ENCODE assay signal across 8 cellular contexts in the genomic region with DNA sequence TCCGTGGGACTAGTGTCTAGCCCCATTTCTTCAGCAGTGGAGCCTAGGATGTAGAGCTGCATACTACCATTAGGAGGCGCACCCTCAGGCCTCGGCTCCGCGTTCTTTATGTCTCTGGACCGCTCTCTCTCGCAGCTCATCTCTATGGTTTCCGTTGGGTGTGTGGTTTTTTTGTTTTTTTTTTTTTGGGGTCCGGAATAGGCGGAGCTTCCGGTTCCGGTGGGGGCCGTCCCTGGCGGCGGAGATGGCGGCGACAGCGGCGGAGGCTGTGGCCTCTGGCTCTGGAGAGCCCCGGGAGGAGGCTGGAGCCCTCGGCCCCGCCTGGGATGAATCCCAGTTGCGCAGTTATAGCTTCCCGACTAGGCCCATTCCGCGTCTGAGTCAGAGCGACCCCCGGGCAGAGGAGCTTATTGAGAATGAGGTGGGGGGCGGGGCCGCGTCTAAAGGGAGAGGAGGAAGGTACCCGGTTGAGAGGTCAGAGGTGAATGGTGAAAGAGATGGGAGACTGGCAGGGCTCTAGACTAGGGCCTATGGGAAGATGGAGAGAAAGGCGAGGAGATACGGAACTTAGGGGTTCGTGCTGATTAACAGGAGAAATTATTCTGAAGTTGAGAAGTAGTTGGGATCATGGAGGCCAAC. TPM values are rescaled to one million over a fixed set of nuclear protein-coding genes. Genes with fewer than 3 reads are reported as not detected.
DNase-seq lines count a peak whose midpoint lies in the region; ATAC-seq and TF ChIP-seq lines count a peak whose summit lies in the region.

A gene (plus strand): TSS at position 229 of the 639 bp plus-strand sequence. CDS start 16 bp downstream, at position 245.

- TF ChIP-seq POLR2A in lower leg skin (IDR thresholded peaks at IDR 0.05): peak in 1 of 2 donors; percentile 39

- CTCF ChIA-PET in CD4-positive, alpha-beta T cell (lab: Charles Lee): interaction anchor here (0.6 to 2.8 kb wide), 21 partner anchors 8 to 507 kb away, joined by 3 to 19 read pairs (median 5); a partner anchor contains a TSS

- peak within 1 kb of the TSS; percentile 31 for H3K4me3 Mint-ChIP-seq in CD4-positive, alpha-beta T cell

- peaks cover 9% of the 10 kb centered on the region for H3K4me1 Mint-ChIP-seq in CD4-positive, alpha-beta T cell (ENCODE audit: low read depth)

- H3K4me1 ChIP-seq in duodenal mucosa (ENCODE audit: control insufficient read depth in 1 of 2, insufficient read depth in 2 of 2, low read length in 2 of 2): peaks cover 16 to 17% of the 10 kb centered on the region in 2 donors

- H3K36me3 ChIP-seq in duodenal mucosa (ENCODE audit: control insufficient read depth in 1 of 2, insufficient read depth in 2 of 2, low read length in 2 of 2): peaks cover 4 to 26% of the 10 kb centered on the region in 2 donors

- H3K4me3 ChIP-seq in duodenal mucosa (ENCODE audit: low read depth in 1 of 2, low read length in 2 of 2) (peak within 1 kb of the TSS; percentile 89 to 90), lower leg skin (ENCODE audit: low read depth, poor library complexity, severe bottlenecking) (peak within 1 kb of the TSS; percentile 64)

- POLR2A ChIA-PET in CD4-positive, alpha-beta T cell (lab: Charles Lee): interaction anchor here (0.6 to 2.1 kb wide), 13 partner anchors 9 to 804 kb away, joined by 3 to 25 read pairs (median 5); a partner anchor contains a TSS

- 1% methylated on average over 35 of the region's 35 CpGs for WGBS in lower leg skin, 2 donors

- H3K36me3 Mint-ChIP-seq in CD4-positive, alpha-beta T cell (ENCODE audit: low read depth): peaks cover 28% of the 10 kb centered on the region

- H3K27ac Mint-ChIP-seq in CD4-positive, alpha-beta T cell: peak within 1 kb of the TSS; percentile 27

- intact Hi-C loops in CD4-positive, alpha-beta T cell (cut with DNase I, micrococcal nuclease): loop anchor here (2.0 to 10.0 kb wide), 5 partner anchors 25 to 1051 kb away; a partner anchor contains a TSS
- intact Hi-C loops in lower leg skin (cut with DNase I; ENCODE audit: low total_unique reads): no loop called here

- no peaks in the 10 kb centered on the region for H3K9me3 Mint-ChIP-seq in CD4-positive, alpha-beta T cell

- H3K27me3 ChIP-seq in CD4-positive, alpha-beta T cell (ENCODE audit: control insufficient read depth, insufficient read depth, low read length): no peaks in the 10 kb centered on the region
- H3K27me3 ChIP-seq in duodenal mucosa (ENCODE audit: control insufficient read depth in 1 of 2, insufficient read depth in 2 of 2, low read length in 2 of 2): no peaks in the 10 kb centered on the region

- no peaks in the 10 kb centered on the region for H3K27me3 Mint-ChIP-seq in CD4-positive, alpha-beta T cell

- peak; percentile 88 for TF ChIP-seq CTCF in CD4-positive, alpha-beta T cell (IDR thresholded peaks at IDR 0.05)
- TF ChIP-seq CTCF in lower leg skin (IDR thresholded peaks at IDR 0.05): peak in 1 of 3 donors; percentile 83

- peak within 1 kb of the TSS; percentile 67 for H3K27ac ChIP-seq in CD4-positive, alpha-beta T cell (ENCODE audit: low read depth, low read length)
- H3K27ac ChIP-seq in duodenal mucosa (ENCODE audit: low read depth, low read length): no peak within 1 kb of the TSS

- DNase-seq in CD4-positive, alpha-beta T cell: peak; percentile 75 to 94 (median 84)
- DNase-seq in NCI-H748 treated with DMSO at 0.1 percent for 48 hours (lab: John Stamatoyannopoulos, UW) (peak; percentile 85), lower leg skin (ENCODE audit: low spot score in 2 of 2) (peak; percentile 91 to 97)
- peak; percentile 84 to 88 for DNase-seq in activated CD4-positive, alpha-beta T cell treated with anti-CD3 and anti-CD28 coated beads, Interleukin-2, amount 50 U/mL, for 48 hours
- DNase-seq in stimulated activated CD4-positive, alpha-beta T cell treated with anti-CD3 and anti-CD28 coated beads, Interleukin-4, amount 100 ng/mL, for 48 hours (ENCODE audit: low read depth in 2 of 2): peak; percentile 75 to 82

- H3K9me3 ChIP-seq in CD4-positive, alpha-beta T cell (ENCODE audit: control insufficient read depth, low read length): no peaks in the 10 kb centered on the region
- H3K9me3 ChIP-seq in duodenal mucosa (ENCODE audit: control insufficient read depth in 1 of 2, low read length in 2 of 2): no peaks in the 10 kb centered on the region

- peak; percentile 99 for ATAC-seq in CD4-positive, alpha-beta T cell (ENCODE audit: poor library complexity)
- ATAC-seq in GM19395 (IDR thresholded peaks at IDR 0.05; ENCODE audit: unreplicated experiment) (peak; percentile 96), HG03565 (IDR thresholded peaks at IDR 0.05; ENCODE audit: unreplicated experiment) (peak; percentile 91)

- H3K9ac ChIP-seq in duodenal mucosa (ENCODE audit: low read depth in 1 of 2, low read length in 2 of 2): peak within 1 kb of the TSS; percentile 49 to 64

RNA-seq across cellular contexts. Expression of the gene that starts here (rescaled TPM):
- 10 to 100 TPM; 29.7 to 30.5 TPM for total RNA-seq in CD4-positive, alpha-beta T cell
- total RNA-seq in lower leg skin: 10 to 100 TPM; 11.9 to 21.0 (median 15.6) TPM
